Comparison of ENCODE assay signal across 26 cellular contexts in the genomic region with DNA sequence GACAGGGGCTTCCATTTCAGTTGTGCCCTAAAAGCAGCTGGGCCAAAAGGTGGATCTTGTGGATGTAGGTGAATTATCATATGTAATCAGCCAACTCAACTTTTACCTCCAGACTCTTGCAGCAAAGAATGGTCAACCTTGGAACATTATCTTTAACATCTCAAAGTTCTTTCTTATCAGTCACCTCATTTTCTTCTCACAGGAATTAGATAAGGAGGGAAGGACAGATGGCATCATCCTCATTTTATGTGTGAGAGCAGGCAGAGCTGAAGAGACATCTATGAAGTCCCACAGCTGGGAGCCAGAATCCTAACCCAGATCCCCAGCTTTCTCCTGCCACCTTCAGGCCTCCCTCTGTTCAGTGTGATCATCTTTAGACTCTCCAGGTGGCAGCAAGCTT.
"Had no signal": no experiment of that assay in that cellular context is flagged by ENCODE, and none has a peak within 500 bp of the region (broad histone marks: within the 10 kb centered on the region; RNA-seq: fewer than 3 reads in every experiment).

No MANE protein-coding gene starts in this region.

- H3K9ac ChIP-seq: parathyroid adenoma had no signal

- DNase-seq: activated CD4-positive, alpha-beta T cell treated with anti-CD3 and anti-CD28 coated beads for 36 hours; activated CD4-positive, CD25-positive, alpha-beta regulatory T cell; activated CD8-positive, alpha-beta memory T cell treated with anti-CD3 and anti-CD28 coated beads, Interleukin-2, amount 10 ng/mL, durations not matched to agents 7 days and 5 days; activated CD8-positive, alpha-beta T cell treated with anti-CD3 and anti-CD28 coated beads, Interleukin-2, amount 10 ng/mL, durations not matched to agents 7 days and 5 days; activated effector memory CD4-positive, alpha-beta T cell treated with anti-CD3 and anti-CD28 coated beads, Interleukin-2, amount 50 U/mL, for 16 hours; activated naive CD4-positive, alpha-beta T cell treated with anti-CD3 and anti-CD28 coated beads for 36 hours; activated naive CD8-positive, alpha-beta T cell treated with anti-CD3 and anti-CD28 coated beads, Interleukin-2, amount 10 ng/mL, durations not matched to agents 7 days and 5 days; amniotic stem cell; endodermal cell; left lung; midbrain; naive thymus-derived CD8-positive, alpha-beta T cell; nucleus accumbens; stimulated activated CD4-positive, alpha-beta T cell treated with anti-CD3 and anti-CD28 coated beads, Interleukin-15, amount 100 ng/mL, for 24 hours; stimulated activated CD4-positive, alpha-beta T cell treated with anti-CD3 and anti-CD28 coated beads, Interleukin-2, amount 100 ng/mL, for 24 hours; stimulated activated naive CD4-positive, alpha-beta T cell; tibial artery had no signal

- H3K27me3 Mint-ChIP-seq: activated CD4-positive, alpha-beta T cell treated with anti-CD3 and anti-CD28 coated beads for 36 hours; activated CD8-positive, alpha-beta memory T cell treated with anti-CD3 and anti-CD28 coated beads, Interleukin-2, amount 10 ng/mL, durations not matched to agents 7 days and 5 days; activated naive CD8-positive, alpha-beta T cell treated with anti-CD3 and anti-CD28 coated beads, Interleukin-2, amount 10 ng/mL, durations not matched to agents 7 days and 5 days; central memory CD8-positive, alpha-beta T cell; dendritic cell treated with granulocyte-macrophage colony-stimulating factor and Interleukin-4, amounts not matched to agents 40 ng/mL and 50 ng/mL, for 4 days; naive thymus-derived CD8-positive, alpha-beta T cell had no signal

- H3K27me3 ChIP-seq: esophagus muscularis mucosa, left lung, right atrium auricular region, suprapubic skin, tibial artery had no signal

- H3K27ac Mint-ChIP-seq: activated CD4-positive, alpha-beta T cell treated with anti-CD3 and anti-CD28 coated beads for 36 hours; activated CD8-positive, alpha-beta memory T cell treated with anti-CD3 and anti-CD28 coated beads, Interleukin-2, amount 10 ng/mL, durations not matched to agents 7 days and 5 days; activated CD8-positive, alpha-beta T cell treated with anti-CD3 and anti-CD28 coated beads, Interleukin-2, amount 10 ng/mL, durations not matched to agents 7 days and 5 days; activated naive CD4-positive, alpha-beta T cell treated with anti-CD3 and anti-CD28 coated beads for 36 hours; activated naive CD8-positive, alpha-beta T cell treated with anti-CD3 and anti-CD28 coated beads, Interleukin-2, amount 10 ng/mL, durations not matched to agents 7 days and 5 days; dendritic cell treated with granulocyte-macrophage colony-stimulating factor and Interleukin-4, amounts not matched to agents 40 ng/mL and 50 ng/mL, for 4 days; endodermal cell; T-helper 2 cell treated with Interferon-gamma antibody and Interleukin-4, amounts not matched to agents 5 μg/mL and 100 μg/mL, for 36 hours had no signal

- H3K9me3 Mint-ChIP-seq: activated naive CD4-positive, alpha-beta T cell treated with anti-CD3 and anti-CD28 coated beads for 36 hours; activated naive CD8-positive, alpha-beta T cell treated with anti-CD3 and anti-CD28 coated beads, Interleukin-2, amount 10 ng/mL, durations not matched to agents 7 days and 5 days; central memory CD8-positive, alpha-beta T cell; dendritic cell treated with granulocyte-macrophage colony-stimulating factor and Interleukin-4, amounts not matched to agents 40 ng/mL and 50 ng/mL, for 4 days; endodermal cell; naive thymus-derived CD8-positive, alpha-beta T cell; neural crest cell; T-helper 2 cell treated with Interferon-gamma antibody and Interleukin-4, amounts not matched to agents 5 μg/mL and 100 μg/mL, for 36 hours had no signal

- ATAC-seq: activated CD4-positive, alpha-beta T cell treated with anti-CD3 and anti-CD28 coated beads for 36 hours; activated CD8-positive, alpha-beta memory T cell treated with anti-CD3 and anti-CD28 coated beads, Interleukin-2, amount 10 ng/mL, durations not matched to agents 7 days and 5 days; activated CD8-positive, alpha-beta T cell treated with anti-CD3 and anti-CD28 coated beads, Interleukin-2, amount 10 ng/mL, durations not matched to agents 7 days and 5 days; naive thymus-derived CD8-positive, alpha-beta T cell; SK-N-SH treated with all-trans-retinoic acid at 6 μM for 48 hours had no signal

- H3K79me2 ChIP-seq: parathyroid adenoma had no signal

- H3K27ac ChIP-seq: esophagus muscularis mucosa, left lung, parathyroid adenoma, right atrium auricular region, suprapubic skin, tibial artery had no signal

- H3K4me1 Mint-ChIP-seq: activated CD4-positive, alpha-beta T cell treated with anti-CD3 and anti-CD28 coated beads for 36 hours; activated CD8-positive, alpha-beta memory T cell treated with anti-CD3 and anti-CD28 coated beads, Interleukin-2, amount 10 ng/mL, durations not matched to agents 7 days and 5 days; activated naive CD8-positive, alpha-beta T cell treated with anti-CD3 and anti-CD28 coated beads, Interleukin-2, amount 10 ng/mL, durations not matched to agents 7 days and 5 days; central memory CD8-positive, alpha-beta T cell had no signal

- H3K36me3 Mint-ChIP-seq: activated CD8-positive, alpha-beta memory T cell treated with anti-CD3 and anti-CD28 coated beads, Interleukin-2, amount 10 ng/mL, durations not matched to agents 7 days and 5 days had no signal

- H3K4me3 Mint-ChIP-seq: activated CD4-positive, alpha-beta T cell treated with anti-CD3 and anti-CD28 coated beads for 36 hours; activated CD8-positive, alpha-beta memory T cell treated with anti-CD3 and anti-CD28 coated beads, Interleukin-2, amount 10 ng/mL, durations not matched to agents 7 days and 5 days; activated CD8-positive, alpha-beta T cell treated with anti-CD3 and anti-CD28 coated beads, Interleukin-2, amount 10 ng/mL, durations not matched to agents 7 days and 5 days; activated naive CD4-positive, alpha-beta T cell treated with anti-CD3 and anti-CD28 coated beads for 36 hours; activated naive CD8-positive, alpha-beta T cell treated with anti-CD3 and anti-CD28 coated beads, Interleukin-2, amount 10 ng/mL, durations not matched to agents 7 days and 5 days; central memory CD8-positive, alpha-beta T cell; dendritic cell treated with granulocyte-macrophage colony-stimulating factor and Interleukin-4, amounts not matched to agents 40 ng/mL and 50 ng/mL, for 4 days; endodermal cell; naive thymus-derived CD8-positive, alpha-beta T cell; neural crest cell; T-helper 2 cell treated with Interferon-gamma antibody and Interleukin-4, amounts not matched to agents 5 μg/mL and 100 μg/mL, for 36 hours had no signal

- H3K4me1 ChIP-seq: esophagus muscularis mucosa, left lung, parathyroid adenoma, suprapubic skin, tibial artery had no signal

- H3K4me3 ChIP-seq: esophagus muscularis mucosa, left lung, right atrium auricular region, suprapubic skin, tibial artery had no signal
